Comparison of ENCODE assay signal across 25 cellular contexts in genomic region chr7:147406521-147407115, GRCh38.
DNase-seq lines count a peak whose midpoint lies in the region; ATAC-seq, FAIRE-seq and TF ChIP-seq lines count a peak whose summit lies in the region.
"Had no signal": no experiment of that assay in that cellular context is flagged by ENCODE, and none has a peak within 500 bp of the region (broad histone marks: within the 10 kb centered on the region; RNA-seq: fewer than 3 reads in every experiment).

No MANE protein-coding gene starts in this region.

- H3K27ac ChIP-seq in ACC112 (ENCODE audit: low read depth, low read length), result no peak overlapping the region
- no peak overlapping the region for H3K27ac ChIP-seq in astrocyte (ENCODE audit: low read depth, low read length)
- H3K27ac ChIP-seq: adrenal gland, BLaER1, esophagus squamous epithelium, heart left ventricle, neutrophil had no signal

- DNase-seq in GM03348 (ENCODE audit: low spot score) (peak; percentile 44), astrocyte (ENCODE audit: low read depth) (no peak), iris pigment epithelial cell (ENCODE audit: low read depth) (peak; percentile 71), HUDEP-2 (lab: John Stamatoyannopoulos, UW; ENCODE audit: unreplicated experiment in 76 of 76) (no peak), ureter (ENCODE audit: low spot score) (no peak), NCI-H146 (lab: John Stamatoyannopoulos, UW) (no peak)
- DNase-seq: activated CD4-positive, alpha-beta T cell treated with anti-CD3 and anti-CD28 coated beads for 1 hour; activated CD8-positive, alpha-beta memory T cell treated with anti-CD3 and anti-CD28 coated beads for 24 hours; activated naive CD4-positive, alpha-beta T cell; activated T-cell treated with anti-CD3 and anti-CD28 coated beads, Interleukin-2, amount 50 U/mL, for 24 hours; adrenal gland; Caco-2; cortex of kidney; esophagus squamous epithelium; heart left ventricle; NCI-H524; small intestine; stimulated activated CD4-positive, alpha-beta T cell treated with anti-CD3 and anti-CD28 coated beads, Interleukin-1b, Interleukin-23, amount 100 ng/mL, for 48 hours had no signal

- H3K9me3 ChIP-seq in astrocyte (ENCODE audit: insufficient read depth, low read depth, low read length), result no peaks in the 10 kb centered on the region
- H3K9me3 ChIP-seq: adrenal gland, BLaER1, Caco-2, esophagus squamous epithelium, heart left ventricle, neutrophil had no signal

- peaks cover 14% of the 10 kb centered on the region for H3K4me1 Mint-ChIP-seq in astrocyte (ENCODE audit: low read depth, unreplicated experiment)

- H3K4me1 ChIP-seq in ACC112 (ENCODE audit: control insufficient read depth, insufficient read depth, low read length, unreplicated experiment) (peaks cover 19% of the 10 kb centered on the region), astrocyte (ENCODE audit: insufficient read depth, low read length) (no peaks in the 10 kb centered on the region)
- H3K4me1 ChIP-seq: adrenal gland, BLaER1, esophagus squamous epithelium, heart left ventricle had no signal

- H3K27me3 Mint-ChIP-seq in astrocyte (ENCODE audit: low read depth, unreplicated experiment), result no peaks in the 10 kb centered on the region
- H3K27me3 Mint-ChIP-seq: activated T-cell treated with anti-CD3 and anti-CD28 coated beads, Interleukin-2, amount 50 U/mL, for 24 hours had no signal

- no peaks in the 10 kb centered on the region for H3K36me3 Mint-ChIP-seq in astrocyte (ENCODE audit: low read depth, unreplicated experiment)

- H4K20me1 ChIP-seq in astrocyte (ENCODE audit: insufficient read depth, low read length), result no peaks in the 10 kb centered on the region
- H4K20me1 ChIP-seq: BLaER1 had no signal

- H3K36me3 ChIP-seq in ACC112 (ENCODE audit: insufficient read depth, low read length) (no peaks in the 10 kb centered on the region), astrocyte (ENCODE audit: insufficient read depth, low read length) (no peaks in the 10 kb centered on the region)
- H3K36me3 ChIP-seq: adrenal gland, BLaER1, esophagus squamous epithelium, heart left ventricle, neutrophil had no signal

- peak overlapping the region; percentile 4 for H3K4me2 ChIP-seq in astrocyte (ENCODE audit: low read length)
- H3K4me2 ChIP-seq: BLaER1, GM23338 had no signal

- no peaks in the 10 kb centered on the region for H3K27me3 ChIP-seq in ACC112 (ENCODE audit: insufficient read depth, low read length)
- no peaks in the 10 kb centered on the region for H3K27me3 ChIP-seq in astrocyte (ENCODE audit: insufficient read depth, low read length)
- H3K27me3 ChIP-seq: adrenal gland, BLaER1, esophagus squamous epithelium, heart left ventricle, neutrophil had no signal

- peak overlapping the region; percentile 0 for H3K27ac Mint-ChIP-seq in astrocyte (ENCODE audit: unreplicated experiment)
- H3K27ac Mint-ChIP-seq: activated T-cell treated with anti-CD3 and anti-CD28 coated beads, Interleukin-2, amount 50 U/mL, for 24 hours; GM23338; T-helper 1 cell treated with Interleukin-12 subunit alpha and Interleukin-12 subunit beta and Interleukin-4 antibody, amounts not matched to agents 30 μg/mL and 1 μg/mL, for 36 hours had no signal

- H3K4me3 ChIP-seq in ACC112 (ENCODE audit: low read depth, low read length) (no peak overlapping the region), astrocyte (ENCODE audit: insufficient read depth, low read depth, low read length) (no peak overlapping the region)
- H3K4me3 ChIP-seq: adrenal gland, BLaER1, esophagus squamous epithelium, GM23338, heart left ventricle had no signal

- no peaks in the 10 kb centered on the region for H3K79me2 ChIP-seq in ACC112 (ENCODE audit: control insufficient read depth, insufficient read depth, low read length, unreplicated experiment)
- no peaks in the 10 kb centered on the region for H3K79me2 ChIP-seq in astrocyte (ENCODE audit: insufficient read depth, low read length)

- H2AFZ ChIP-seq in ACC112 (ENCODE audit: low read length, unreplicated experiment) (peak overlapping the region; percentile 19), astrocyte (ENCODE audit: low read depth, low read length) (no peak overlapping the region)
- H2AFZ ChIP-seq: GM23338 had no signal

- H3K9ac ChIP-seq in astrocyte (ENCODE audit: low read length), result no peak overlapping the region
- H3K9ac ChIP-seq: BLaER1 had no signal

- no peak for ATAC-seq in GM19023 (IDR thresholded peaks at IDR 0.05; ENCODE audit: unreplicated experiment)
- ATAC-seq: GM23338, heart left ventricle had no signal

- no peak for TF ChIP-seq CTCF in astrocyte (IDR thresholded peaks at IDR 0.05; ENCODE audit: insufficient read depth, low read depth, low read length)

- peak; percentile 76 for FAIRE-seq in astrocyte (lab: Jason Lieb, UNC)
- FAIRE-seq: bronchial epithelial cell, small intestine had no signal

- no peak overlapping the region for H3K4me3 Mint-ChIP-seq in astrocyte (ENCODE audit: unreplicated experiment)
- H3K4me3 Mint-ChIP-seq: activated T-cell treated with anti-CD3 and anti-CD28 coated beads, Interleukin-2, amount 50 U/mL, for 24 hours; GM23338; T-helper 1 cell treated with Interleukin-12 subunit alpha and Interleukin-12 subunit beta and Interleukin-4 antibody, amounts not matched to agents 30 μg/mL and 1 μg/mL, for 36 hours had no signal

- no peaks in the 10 kb centered on the region for H3K9me3 Mint-ChIP-seq in astrocyte (ENCODE audit: unreplicated experiment)

Comparison
In these comparisons a context has a peak if more than half of its experiments do, and no peak if none do; other contexts are left out.
1. DNase-seq: peak in GM03348 (single experiment) and iris pigment epithelial cell (single experiment); none in astrocyte (single experiment), HUDEP-2 (0 of 76), ureter (single experiment) and NCI-H146 (single experiment).